Comparison of ENCODE assay signal across 28 cellular contexts in the genomic region with DNA sequence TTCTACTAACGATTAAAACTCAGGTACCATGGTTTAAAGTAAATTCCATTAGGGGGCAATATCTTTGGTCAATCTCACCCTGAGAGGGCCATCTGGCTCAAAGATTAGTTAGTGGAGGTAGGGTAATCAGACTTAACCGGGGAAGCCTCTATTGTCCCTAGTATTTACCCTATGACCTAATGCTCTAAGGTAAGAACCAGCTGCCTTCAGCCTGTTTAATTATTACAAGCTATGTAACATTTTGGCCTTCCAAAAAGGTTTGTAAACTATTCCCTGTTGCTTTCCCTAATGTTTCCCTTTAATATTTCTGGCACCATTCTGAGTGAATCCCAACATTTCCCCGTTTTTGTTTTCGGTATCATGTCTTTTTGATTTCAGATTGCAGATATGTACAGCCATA. TPM values are rescaled to one million over a fixed set of nuclear protein-coding genes. Genes with fewer than 3 reads are reported as not detected.
DNase-seq lines count a peak whose midpoint lies in the region; ATAC-seq and TF ChIP-seq lines count a peak whose summit lies in the region.
"Had no signal": no experiment of that assay in that cellular context is flagged by ENCODE, and none has a peak within 500 bp of the region (broad histone marks: within the 10 kb centered on the region; RNA-seq: fewer than 3 reads in every experiment).

No MANE protein-coding gene starts in this region.

- WGBS in right lobe of liver (ENCODE audit: insufficient coverage, low coverage, low lambda C conversion rate, missing lambda C conversion rate) = 42% methylated on average over 4 of the region's 4 CpGs
- WGBS in right cardiac atrium = 69% methylated on average over 4 of the region's 4 CpGs

- H3K27ac Mint-ChIP-seq in stimulated activated naive CD8-positive, alpha-beta T cell treated with anti-CD3 and anti-CD28 coated beads, Interleukin-15, amount 100 ng/mL, for 72 hours = no peak overlapping the region
- H3K27ac Mint-ChIP-seq: activated CD8-positive, alpha-beta T cell treated with anti-CD3 and anti-CD28 coated beads, Interleukin-2, amount 10 ng/mL, durations not matched to agents 7 days and 5 days; activated naive CD8-positive, alpha-beta T cell treated with anti-CD3 and anti-CD28 coated beads, Interleukin-2, amount 10 ng/mL, durations not matched to agents 7 days and 5 days had no signal

- ATAC-seq in right lobe of liver (peak in 2 of 4 donors; percentile 9 to 38), right cardiac atrium (no peak), HG03280 (IDR thresholded peaks at IDR 0.05; ENCODE audit: unreplicated experiment) (no peak)
- ATAC-seq in stimulated activated naive CD8-positive, alpha-beta T cell treated with anti-CD3 and anti-CD28 coated beads, Interleukin-15, amount 100 ng/mL, for 72 hours = no peak
- ATAC-seq: activated CD8-positive, alpha-beta T cell treated with anti-CD3 and anti-CD28 coated beads, Interleukin-2, amount 10 ng/mL, durations not matched to agents 7 days and 5 days; heart left ventricle had no signal

- DNase-seq in DMS53 (lab: John Stamatoyannopoulos, UW) (peak; percentile 80), NCI-H146 (lab: John Stamatoyannopoulos, UW) (peak; percentile 57), SHP77 (lab: John Stamatoyannopoulos, UW) (peak; percentile 3 to 8), right lobe of liver (no peak), foreskin fibroblast (no peak), right cardiac atrium (no peak)
- DNase-seq in stimulated activated naive CD8-positive, alpha-beta T cell treated with anti-CD3 and anti-CD28 coated beads, Interleukin-15, amount 100 ng/mL, for 72 hours = no peak
- DNase-seq: activated CD8-positive, alpha-beta T cell treated with anti-CD3 and anti-CD28 coated beads, Interleukin-2, amount 10 ng/mL, durations not matched to agents 7 days and 5 days; activated effector memory CD4-positive, alpha-beta T cell treated with Interleukin-2 at 50 U/mL for 16 hours; activated naive CD8-positive, alpha-beta T cell treated with anti-CD3 and anti-CD28 coated beads, Interleukin-2, amount 10 ng/mL, durations not matched to agents 7 days and 5 days; activated T-cell treated with anti-CD3 and anti-CD28 coated beads for 4 hours; heart left ventricle; Kasumi-1; left lung; MV-4-11; naive B cell; NCI-H2227 treated with DMSO at 0.1 percent for 48 hours; occipital lobe; Right ventricle myocardium superior; stimulated activated CD4-positive, alpha-beta T cell treated with anti-CD3 and anti-CD28 coated beads, Interleukin-4, amount 100 ng/mL, for 24 hours; stimulated activated naive CD8-positive, alpha-beta T cell treated with anti-CD3 and anti-CD28 coated beads, Interleukin-15, Interleukin-2, amounts not matched to agents 100 U/mL and 50 U/mL, for 24 hours; tibial artery had no signal

- no peaks in the 10 kb centered on the region for H3K36me3 ChIP-seq in right lobe of liver
- H3K36me3 ChIP-seq: BLaER1, heart left ventricle, left lung, tibial artery had no signal

- peaks cover 25% of the 10 kb centered on the region for H3K4me1 Mint-ChIP-seq in stimulated activated naive CD8-positive, alpha-beta T cell treated with anti-CD3 and anti-CD28 coated beads, Interleukin-15, amount 100 ng/mL, for 72 hours

- no peaks in the 10 kb centered on the region for H3K9me3 ChIP-seq in right lobe of liver
- no peaks in the 10 kb centered on the region for H3K9me3 ChIP-seq in right cardiac atrium (ENCODE audit: control insufficient read depth, low read length)
- H3K9me3 ChIP-seq: BLaER1, heart left ventricle, left lung, tibial artery had no signal

- H3K4me3 ChIP-seq in right lobe of liver (no peak overlapping the region), foreskin fibroblast (ENCODE audit: low read depth in 1 of 2, low read length in 2 of 2) (no peak overlapping the region), right cardiac atrium (ENCODE audit: low read length) (no peak overlapping the region)
- H3K4me3 ChIP-seq: BLaER1, heart left ventricle, left lung, PC-9, tibial artery had no signal

- intact Hi-C loops in right lobe of liver (cut with DNase I) (no loop called here), right cardiac atrium (cut with DNase I) (no loop called here)

- TF ChIP-seq POLR2A in right lobe of liver (IDR thresholded peaks at IDR 0.05) = no peak

- H3K27ac ChIP-seq in right lobe of liver (peak overlapping the region; percentile 3 to 95 (median 90)), right cardiac atrium (ENCODE audit: low read length) (no peak overlapping the region)
- H3K27ac ChIP-seq: BLaER1, heart left ventricle, left lung, PC-9, tibial artery had no signal

- peaks cover 0 to 39% (median 9%) of the 10 kb centered on the region in 4 donors for H3K4me1 ChIP-seq in right lobe of liver
- H3K4me1 ChIP-seq in right cardiac atrium (ENCODE audit: control insufficient read depth, insufficient read depth, low read length) = no peaks in the 10 kb centered on the region
- H3K4me1 ChIP-seq: left lung had no signal

- H3K4me3 Mint-ChIP-seq in stimulated activated naive CD8-positive, alpha-beta T cell treated with anti-CD3 and anti-CD28 coated beads, Interleukin-15, amount 100 ng/mL, for 72 hours = no peak overlapping the region
- H3K4me3 Mint-ChIP-seq: activated CD8-positive, alpha-beta T cell treated with anti-CD3 and anti-CD28 coated beads, Interleukin-2, amount 10 ng/mL, durations not matched to agents 7 days and 5 days; central memory CD8-positive, alpha-beta T cell had no signal

- H3K27me3 Mint-ChIP-seq in stimulated activated naive CD8-positive, alpha-beta T cell treated with anti-CD3 and anti-CD28 coated beads, Interleukin-15, amount 100 ng/mL, for 72 hours = peaks cover 16% of the 10 kb centered on the region

- peaks cover 0 to 2% of the 10 kb centered on the region in 2 donors for H3K9me3 Mint-ChIP-seq in stimulated activated naive CD8-positive, alpha-beta T cell treated with anti-CD3 and anti-CD28 coated beads, Interleukin-15, amount 100 ng/mL, for 72 hours
- H3K9me3 Mint-ChIP-seq: activated naive CD8-positive, alpha-beta T cell treated with anti-CD3 and anti-CD28 coated beads, Interleukin-2, amount 10 ng/mL, durations not matched to agents 7 days and 5 days; central memory CD8-positive, alpha-beta T cell had no signal

- H3K27me3 ChIP-seq in right lobe of liver = no peaks in the 10 kb centered on the region
- H3K27me3 ChIP-seq in right cardiac atrium (ENCODE audit: control insufficient read depth, insufficient read depth) = peaks cover 2% of the 10 kb centered on the region
- H3K27me3 ChIP-seq: BLaER1 had no signal

- TF ChIP-seq CTCF in right lobe of liver (IDR thresholded peaks at IDR 0.05) (no peak), foreskin fibroblast (IDR thresholded peaks at IDR 0.05; ENCODE audit: low read depth, low read length) (no peak)

RNA-seq across cellular contexts. Expression of a gene that starts 15.1 kb away (rescaled TPM):
- total RNA-seq in right lobe of liver (100 to 1,000 TPM; 200 to 425 (median 351) TPM), right cardiac atrium (not detected)
- not detected for polyA plus RNA-seq in right cardiac atrium
- total RNA-seq: activated CD8-positive, alpha-beta T cell treated with anti-CD3 and anti-CD28 coated beads, Interleukin-2, amount 10 ng/mL, durations not matched to agents 7 days and 5 days; activated naive CD8-positive, alpha-beta T cell treated with anti-CD3 and anti-CD28 coated beads, Interleukin-2, amount 10 ng/mL, durations not matched to agents 7 days and 5 days; astrocyte; G401; left lung; PC-9; Right ventricle myocardium superior had no signal
- polyA plus RNA-seq: heart left ventricle had no signal

Comparison
In these comparisons a context has a peak if more than half of its experiments do, and no peak if none do; other contexts are left out.
1. DNase-seq: peak in DMS53 (single experiment), NCI-H146 (single experiment) and SHP77 (2 of 2); none in right lobe of liver (0 of 3), stimulated activated naive CD8-positive, alpha-beta T cell treated with anti-CD3 and anti-CD28 coated beads, Interleukin-15, amount 100 ng/mL, for 72 hours (0 of 2), foreskin fibroblast (0 of 2) and right cardiac atrium (0 of 3).
2. RNA of a gene that starts 15.1 kb away (total RNA-seq): 200 to 425 TPM in right lobe of liver; not detected in right cardiac atrium; every median in the first group is over 100 times any median in the second.